ENCODE assay signal across 21 cellular contexts in the genomic region with DNA sequence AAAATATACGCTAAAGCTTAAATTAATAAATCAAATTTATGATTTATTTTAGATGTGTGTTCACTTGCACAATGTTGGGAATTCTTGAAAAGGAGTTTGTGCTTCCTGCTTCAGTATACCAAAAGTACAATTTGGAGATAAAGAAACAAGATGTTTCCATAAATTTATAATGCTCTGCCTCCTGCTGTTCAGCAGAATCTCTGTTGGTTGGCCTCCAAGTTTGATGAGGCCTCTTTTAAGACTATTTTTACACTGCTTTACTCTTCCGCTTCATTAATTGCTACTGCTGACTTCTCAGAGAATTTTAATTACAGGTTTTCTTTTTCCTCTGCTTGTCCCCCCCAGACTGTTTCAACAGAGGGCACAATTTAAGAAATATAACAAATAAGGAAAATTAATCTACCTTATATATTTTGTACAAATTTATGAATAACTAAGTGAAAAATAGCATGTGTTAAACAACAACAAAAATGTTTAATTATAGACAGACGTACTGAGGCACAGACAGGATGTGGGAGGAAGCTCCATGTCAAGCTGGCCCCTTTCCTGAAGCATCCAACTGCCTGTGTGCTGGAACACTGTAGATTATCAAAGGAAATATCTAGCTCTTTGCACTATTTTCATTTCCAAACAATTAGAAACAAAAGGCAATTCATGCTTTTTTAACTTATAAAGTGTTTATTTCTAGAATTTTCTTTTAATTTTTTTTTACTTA.
A peak's percentile ranks its signal among the peaks of the same experiment; 100 is the strongest.
DNase-seq lines count a peak whose midpoint lies in the region; ATAC-seq and TF ChIP-seq lines count a peak whose summit lies in the region.
"Had no signal": no experiment of that assay in that cellular context is flagged by ENCODE, and none has a peak within 500 bp of the region (broad histone marks: within the 10 kb centered on the region; RNA-seq: fewer than 3 reads in every experiment).

No MANE protein-coding gene starts in this region.

- POLR2A ChIA-PET in CD8-positive, alpha-beta T cell (lab: Charles Lee) = no interaction called here

- no peaks in the 10 kb centered on the region for H3K9me3 Mint-ChIP-seq in CD8-positive, alpha-beta T cell

- H3K4me1 ChIP-seq in CD8-positive, alpha-beta T cell (ENCODE audit: insufficient read depth, low read length) = no peaks in the 10 kb centered on the region

- no peaks in the 10 kb centered on the region for H3K9me3 ChIP-seq in CD8-positive, alpha-beta T cell (ENCODE audit: low read length)
- H3K9me3 ChIP-seq: Caco-2 had no signal

- no peaks in the 10 kb centered on the region for H3K36me3 ChIP-seq in CD8-positive, alpha-beta T cell (ENCODE audit: insufficient read depth, low read length)

- peak; percentile 30 for DNase-seq in AG10803 (ENCODE audit: low read depth)
- DNase-seq in GM03348 (ENCODE audit: low spot score) = peak; percentile 9
- DNase-seq in astrocyte of the hippocampus (ENCODE audit: low read depth, low spot score) = peak; percentile 9
- DNase-seq in left kidney (ENCODE audit: low read depth, low spot score) = peak; percentile 38
- no peak for DNase-seq in DMS153 (lab: John Stamatoyannopoulos, UW)
- no peak for DNase-seq in NCI-H510A treated with DMSO at 0.1 percent for 48 hours (lab: John Stamatoyannopoulos, UW)
- DNase-seq in CD8-positive, alpha-beta T cell = no peak
- DNase-seq: activated CD4-positive, alpha-beta T cell treated with anti-CD3 and anti-CD28 coated beads, Interleukin-2, amount 10 ng/mL, durations not matched to agents 7 days and 5 days; activated gamma-delta T cell treated with Interleukin-2 at 50 U/mL for 16 hours; Caco-2; central memory CD4-positive, alpha-beta T cell; GF-D8; H7; head of caudate nucleus; NCI-H2029; NCI-H524 treated with DMSO at 0.1 percent for 48 hours; occipital lobe; retina had no signal

- ATAC-seq in activated CD4-positive, CD25-positive, alpha-beta regulatory T cell treated with anti-CD3 and anti-CD28 coated beads, Interleukin-2, amount 50 U/mL, for 24 hours = no peak
- no peak for ATAC-seq in CD8-positive, alpha-beta T cell
- ATAC-seq: esophagus mucosa, GM12878 had no signal

- H3K27ac ChIP-seq in CD8-positive, alpha-beta T cell (ENCODE audit: low read depth, low read length) = no peak overlapping the region

- no peaks in the 10 kb centered on the region for H3K27me3 Mint-ChIP-seq in CD8-positive, alpha-beta T cell (ENCODE audit: low read depth)
- H3K27me3 Mint-ChIP-seq: activated CD4-positive, alpha-beta T cell treated with anti-CD3 and anti-CD28 coated beads, Interleukin-2, amount 10 ng/mL, durations not matched to agents 7 days and 5 days had no signal

- CTCF ChIA-PET in CD8-positive, alpha-beta T cell (lab: Charles Lee) = no interaction called here

- TF ChIP-seq CTCF in AG10803 (conservative IDR thresholded peaks at IDR 0.05; ENCODE audit: low read length) = no peak
- no peak for TF ChIP-seq CTCF in CD8-positive, alpha-beta T cell (IDR thresholded peaks at IDR 0.05)

- intact Hi-C loops in CD8-positive, alpha-beta T cell (cut with DNase I, micrococcal nuclease) = no loop called here

- H3K27me3 ChIP-seq in CD8-positive, alpha-beta T cell (ENCODE audit: insufficient read depth, low read length) = no peaks in the 10 kb centered on the region

- no peak overlapping the region for H3K27ac Mint-ChIP-seq in CD8-positive, alpha-beta T cell
- H3K27ac Mint-ChIP-seq: activated CD4-positive, alpha-beta T cell treated with anti-CD3 and anti-CD28 coated beads, Interleukin-2, amount 10 ng/mL, durations not matched to agents 7 days and 5 days had no signal

- no peak overlapping the region for H3K4me3 ChIP-seq in AG10803 (ENCODE audit: low read length)
- H3K4me3 ChIP-seq in CD8-positive, alpha-beta T cell (ENCODE audit: low read depth, low read length) = no peak overlapping the region
- H3K4me3 ChIP-seq: GM12878 had no signal

- H3K4me1 Mint-ChIP-seq in CD8-positive, alpha-beta T cell (ENCODE audit: low read depth) = no peaks in the 10 kb centered on the region
- H3K4me1 Mint-ChIP-seq: activated CD4-positive, alpha-beta T cell treated with anti-CD3 and anti-CD28 coated beads, Interleukin-2, amount 10 ng/mL, durations not matched to agents 7 days and 5 days had no signal

- H3K36me3 Mint-ChIP-seq in CD8-positive, alpha-beta T cell = no peaks in the 10 kb centered on the region

- no peak overlapping the region for H3K4me3 Mint-ChIP-seq in CD8-positive, alpha-beta T cell
- H3K4me3 Mint-ChIP-seq: activated CD4-positive, alpha-beta T cell treated with anti-CD3 and anti-CD28 coated beads, Interleukin-2, amount 10 ng/mL, durations not matched to agents 7 days and 5 days had no signal

Comparison
In these comparisons a context has a peak if more than half of its experiments do, and no peak if none do; other contexts are left out.
1. DNase-seq: peak in AG10803 (single experiment), GM03348 (single experiment), astrocyte of the hippocampus (single experiment) and left kidney (single experiment); none in DMS153 (single experiment), NCI-H510A treated with DMSO at 0.1 percent for 48 hours (single experiment) and CD8-positive, alpha-beta T cell (0 of 7).